In the genomic region with DNA sequence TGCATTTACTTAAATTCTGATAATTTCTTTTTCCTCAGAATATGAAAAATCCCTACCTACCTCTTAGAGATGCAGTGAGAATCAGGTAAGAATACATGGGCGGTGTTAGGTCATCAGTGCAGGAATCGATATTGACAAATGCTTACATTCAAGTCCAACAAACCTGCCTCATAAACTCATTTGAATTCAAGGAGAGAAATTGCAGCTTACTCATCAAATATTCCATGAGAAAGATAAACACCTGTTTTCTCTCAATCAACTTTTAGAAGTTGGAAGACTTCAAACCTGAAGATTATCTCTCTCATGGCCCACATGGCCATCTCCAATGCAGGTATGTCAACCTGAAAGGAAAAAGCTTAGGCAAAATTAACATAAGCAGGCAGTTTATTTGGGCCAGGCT, we compare ENCODE assay signal across 33 cellular contexts.
"Had no signal": no experiment of that assay in that cellular context is flagged by ENCODE, and none has a peak within 500 bp of the region (broad histone marks: within the 10 kb centered on the region; RNA-seq: fewer than 3 reads in every experiment).

No MANE protein-coding gene starts in this region.

- H3K4me1 ChIP-seq: parathyroid adenoma, psoas muscle, spleen, suprapubic skin, testis, tibial artery, transverse colon, upper lobe of right lung, uterus had no signal

- H3K36me3 Mint-ChIP-seq: natural killer cell treated with Interleukin-12 subunit alpha and Interleukin-12 subunit beta and Interleukin-15 and Interleukin-18, amount 100 ng/mL, for 72 hours; stimulated activated memory B cell treated with anti-CD40 and anti-IgM and Interleukin-4, amounts not matched to agents 10 μg/mL and 1 μg/mL and 100 μg/mL, for 72 hours; type B pancreatic cell had no signal

- H3K4me2 ChIP-seq: smooth muscle cell had no signal

- H3K4me1 Mint-ChIP-seq: nephron progenitor cell had no signal

- ATAC-seq: naive thymus-derived CD8-positive, alpha-beta T cell; natural killer cell treated with Interleukin-12 subunit alpha and Interleukin-12 subunit beta and Interleukin-15 and Interleukin-18, amount 100 ng/mL, for 72 hours; psoas muscle; right cardiac atrium; sciatic nerve; stimulated activated memory B cell treated with anti-CD40 and anti-IgM and Interleukin-4, amounts not matched to agents 10 μg/mL and 1 μg/mL and 100 μg/mL, for 72 hours; stimulated activated naive CD8-positive, alpha-beta T cell treated with anti-CD3 and anti-CD28 coated beads, Interleukin-15, amount 100 ng/mL, for 72 hours; stimulated activated naive CD8-positive, alpha-beta T cell treated with anti-CD3 and anti-CD28 coated beads, Interleukin-15, Interleukin-2, amounts not matched to agents 100 U/mL and 50 U/mL, for 24 hours; upper lobe of right lung had no signal

- H3K27me3 Mint-ChIP-seq: stimulated activated naive CD8-positive, alpha-beta T cell treated with anti-CD3 and anti-CD28 coated beads, Interleukin-15, amount 100 ng/mL, for 72 hours had no signal

- H3K79me2 ChIP-seq: parathyroid adenoma had no signal

- H3K9me3 Mint-ChIP-seq: naive thymus-derived CD8-positive, alpha-beta T cell; natural killer cell treated with Interleukin-12 subunit alpha and Interleukin-12 subunit beta and Interleukin-15 and Interleukin-18, amount 100 ng/mL, for 72 hours; stimulated activated memory B cell treated with anti-CD40 and anti-IgM and Interleukin-4, amounts not matched to agents 10 μg/mL and 1 μg/mL and 100 μg/mL, for 72 hours; stimulated activated naive CD8-positive, alpha-beta T cell treated with anti-CD3 and anti-CD28 coated beads, Interleukin-15, amount 100 ng/mL, for 72 hours had no signal

- H3K4me3 Mint-ChIP-seq: naive thymus-derived CD8-positive, alpha-beta T cell; natural killer cell treated with Interleukin-12 subunit alpha and Interleukin-12 subunit beta and Interleukin-15 and Interleukin-18, amount 100 ng/mL, for 72 hours; nephron progenitor cell; neural crest cell; stimulated activated memory B cell treated with anti-CD40 and anti-IgM and Interleukin-4, amounts not matched to agents 10 μg/mL and 1 μg/mL and 100 μg/mL, for 72 hours; stimulated activated naive CD8-positive, alpha-beta T cell treated with anti-CD3 and anti-CD28 coated beads, Interleukin-15, amount 100 ng/mL, for 72 hours; type B pancreatic cell had no signal

- H3K27me3 ChIP-seq: neutrophil, ovary, suprapubic skin, testis, tibial artery, transverse colon, upper lobe of right lung, uterus had no signal

- H3K9me3 ChIP-seq: neutrophil, ovary, psoas muscle, spleen, suprapubic skin, testis, tibial artery, transverse colon, upper lobe of right lung, uterus had no signal

- DNase-seq: naive thymus-derived CD8-positive, alpha-beta T cell; nephron progenitor cell; nucleus accumbens; posterior cingulate gyrus; psoas muscle; right cardiac atrium; spleen; stimulated activated CD4-positive, alpha-beta T cell treated with anti-CD3 and anti-CD28 coated beads, Interleukin-12 subunit alpha, Interleukin-12 subunit beta, amount 100 ng/mL, for 4 hours; stimulated activated CD4-positive, alpha-beta T cell treated with anti-CD3 and anti-CD28 coated beads, Interleukin-1b, Interleukin-23, amount 100 ng/mL, for 48 hours; stimulated activated CD4-positive, alpha-beta T cell treated with anti-CD3 and anti-CD28 coated beads, Interleukin-4, amount 100 ng/mL, for 1 hour; stimulated activated CD4-positive, alpha-beta T cell treated with anti-CD3 and anti-CD28 coated beads, Interleukin-4, amount 100 ng/mL, for 4 hours; stimulated activated CD8-positive, alpha-beta memory T cell treated with anti-CD3 and anti-CD28 coated beads, Interleukin-4, amount 100 ng/mL, for 48 hours; stimulated activated naive CD4-positive, alpha-beta T cell; stimulated activated naive CD8-positive, alpha-beta T cell treated with anti-CD3 and anti-CD28 coated beads, Interleukin-15, amount 100 ng/mL, for 72 hours; stimulated activated naive CD8-positive, alpha-beta T cell treated with anti-CD3 and anti-CD28 coated beads, Interleukin-15, Interleukin-2, amounts not matched to agents 100 U/mL and 50 U/mL, for 24 hours; substantia nigra; testis; tibial artery; transverse colon; upper lobe of right lung; uterus had no signal

- H3K27ac Mint-ChIP-seq: natural killer cell treated with Interleukin-12 subunit alpha and Interleukin-12 subunit beta and Interleukin-15 and Interleukin-18, amount 100 ng/mL, for 72 hours; nephron progenitor cell; progenitor cell of endocrine pancreas; stimulated activated memory B cell treated with anti-CD40 and anti-IgM and Interleukin-4, amounts not matched to agents 10 μg/mL and 1 μg/mL and 100 μg/mL, for 72 hours; stimulated activated naive CD8-positive, alpha-beta T cell treated with anti-CD3 and anti-CD28 coated beads, Interleukin-15, amount 100 ng/mL, for 72 hours; type B pancreatic cell had no signal

- H3K36me3 ChIP-seq: neutrophil, ovary, spleen, suprapubic skin, tibial artery, transverse colon, upper lobe of right lung, uterus had no signal

- H3K27ac ChIP-seq: neutrophil, ovary, parathyroid adenoma, psoas muscle, skin epidermis, spleen, suprapubic skin, testis, tibial artery, transverse colon, upper lobe of right lung, uterus had no signal

- H2AFZ ChIP-seq: parathyroid adenoma had no signal

- H3K4me3 ChIP-seq: ovary, psoas muscle, skin epidermis, smooth muscle cell, spleen, suprapubic skin, testis, tibial artery, transverse colon, upper lobe of right lung, uterus had no signal
